25 cellular contexts compared by ENCODE assay signal in the genomic region with DNA sequence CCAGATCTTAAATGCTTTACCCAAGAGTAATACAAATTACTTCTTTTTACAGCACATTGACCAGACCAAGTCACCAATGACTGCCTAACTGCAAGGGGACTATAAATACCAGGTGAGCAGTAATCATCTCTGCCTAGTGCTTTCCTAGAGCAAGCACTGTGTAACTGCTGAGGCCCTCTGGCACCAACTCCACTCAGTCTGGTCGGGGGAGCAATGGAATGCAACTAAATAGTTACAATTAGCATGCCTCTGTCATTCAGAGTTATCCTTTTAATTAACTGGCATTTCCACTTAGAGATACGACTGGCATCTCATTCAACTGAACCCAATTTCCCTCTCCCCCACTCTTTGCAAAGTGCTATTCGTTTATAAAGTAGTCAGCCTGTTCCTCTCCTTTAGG.
"Had no signal": no experiment of that assay in that cellular context is flagged by ENCODE, and none has a peak within 500 bp of the region (broad histone marks: within the 10 kb centered on the region; RNA-seq: fewer than 3 reads in every experiment).

No MANE protein-coding gene starts in this region.

- H3K27ac ChIP-seq: breast epithelium, esophagus squamous epithelium, heart right ventricle, lower lobe of right lung, pancreas, prostate gland, skin epidermis, upper lobe of left lung had no signal

- H3K4me3 ChIP-seq: breast epithelium, esophagus squamous epithelium, heart right ventricle, lower lobe of right lung, pancreas, prostate gland, skin epidermis, upper lobe of left lung had no signal

- H3K27me3 ChIP-seq: breast epithelium, esophagus squamous epithelium, heart right ventricle, pancreas, upper lobe of left lung had no signal

- DNase-seq: activated CD4-positive, alpha-beta memory T cell treated with anti-CD3 and anti-CD28 coated beads, Interleukin-2, amount 10 ng/mL, durations not matched to agents 7 days and 5 days; activated CD4-positive, alpha-beta T cell treated with anti-CD3 and anti-CD28 coated beads for 1 hour; activated CD4-positive, alpha-beta T cell treated with anti-CD3 and anti-CD28 coated beads, Interleukin-2, amount 10 ng/mL, durations not matched to agents 7 days and 5 days; activated CD8-positive, alpha-beta memory T cell treated with anti-CD3 and anti-CD28 coated beads, Interleukin-2, amount 50 U/mL, for 48 hours; activated gamma-delta T cell; activated naive CD4-positive, alpha-beta T cell treated with anti-CD3 and anti-CD28 coated beads, Interleukin-2, amount 50 U/mL, for 16 hours; activated T-cell treated with anti-CD3 and anti-CD28 coated beads, Interleukin-2, amount 50 U/mL, for 24 hours; amniotic stem cell; esophagus squamous epithelium; foreskin melanocyte; heart right ventricle; immature natural killer cell; lower lobe of right lung; mesenchymal stem cell; nucleus accumbens; pancreas; retina; stimulated activated CD4-positive, alpha-beta T cell treated with anti-CD3 and anti-CD28 coated beads, Interleukin-4, amount 100 ng/mL, for 24 hours; upper lobe of left lung had no signal

- H3K36me3 ChIP-seq: breast epithelium, esophagus squamous epithelium, heart right ventricle, lower lobe of right lung, pancreas, prostate gland, upper lobe of left lung had no signal

- H3K4me1 ChIP-seq: breast epithelium, esophagus squamous epithelium, heart right ventricle, lower lobe of right lung, pancreas, prostate gland, upper lobe of left lung had no signal

- ATAC-seq: heart right ventricle; left lobe of liver; lower lobe of right lung; pancreas; sciatic nerve; stimulated activated effector memory CD8-positive, alpha-beta T cell treated with anti-CD3 and anti-CD28 coated beads, Interleukin-12 subunit alpha, Interleukin-12 subunit beta, amount 100 ng/mL, for 72 hours had no signal

- H3K9me3 ChIP-seq: breast epithelium, esophagus squamous epithelium, heart right ventricle, lower lobe of right lung, pancreas, prostate gland, upper lobe of left lung had no signal

- FAIRE-seq: pancreas had no signal
